9 cellular contexts compared by ENCODE assay signal in genomic region chr11:72969894-72970335, GRCh38.
DNase-seq lines count a peak whose midpoint lies in the region; ATAC-seq and TF ChIP-seq lines count a peak whose summit lies in the region.
"Had no signal": no experiment of that assay in that cellular context is flagged by ENCODE, and none has a peak within 500 bp of the region (broad histone marks: within the 10 kb centered on the region; RNA-seq: fewer than 3 reads in every experiment).

No MANE protein-coding gene starts in this region.

- no peaks in the 10 kb centered on the region for H4K20me1 ChIP-seq in BLaER1 treated with 17β-estradiol and CSF1 and Interleukin-3, amounts not matched to agents 10 nM and 100 nM
- no peaks in the 10 kb centered on the region for H4K20me1 ChIP-seq in mammary epithelial cell (ENCODE audit: insufficient read depth, low read length)

- H3K4me2 ChIP-seq in BLaER1 treated with 17β-estradiol and CSF1 and Interleukin-3, amounts not matched to agents 10 nM and 100 nM = peak overlapping the region in 7 of 11 experiments; percentile 22 to 88 (median 61); a peak in 12 of 22 replicates
- no peak overlapping the region for H3K4me2 ChIP-seq in mammary epithelial cell (ENCODE audit: insufficient read depth, low read depth, low read length)

- H2AFZ ChIP-seq in mammary epithelial cell (ENCODE audit: low read depth, low read length) = no peak overlapping the region

- H3K9me3 ChIP-seq in BLaER1 treated with 17β-estradiol and CSF1 and Interleukin-3, amounts not matched to agents 10 nM and 100 nM (replicated peaks in 1 of 11) = peaks cover 16 to 58% (median 30%) of the 10 kb centered on the region in 11 experiments; a peak in 21 of 22 replicates
- H3K9me3 ChIP-seq in mammary epithelial cell (replicated peaks; ENCODE audit: insufficient read depth, low read length) = no peaks in the 10 kb centered on the region
- H3K9me3 ChIP-seq in vagina = no peaks in the 10 kb centered on the region
- no peaks in the 10 kb centered on the region for H3K9me3 ChIP-seq in esophagus squamous epithelium

- DNase-seq in HT1080 (ENCODE audit: low read depth) (peak; percentile 74), mammary epithelial cell (peak; percentile 76), vagina (ENCODE audit: extremely low spot score in 2 of 2) (no peak), UCSD-AML1 (lab: John Stamatoyannopoulos, UW; ENCODE audit: unreplicated experiment) (no peak), esophagus squamous epithelium (lab: John Stamatoyannopoulos, UW) (no peak)
- DNase-seq in NK-92 treated with Interleukin-12 subunit alpha and Interleukin-12 subunit beta, amount 100 ng/mL, for 24 hours (lab: John Stamatoyannopoulos, UW) = no peak

- peaks cover 0 to 89% (median 39%) of the 10 kb centered on the region in 10 experiments; a peak in 16 of 20 replicates for H3K4me1 ChIP-seq in BLaER1 treated with 17β-estradiol and CSF1 and Interleukin-3, amounts not matched to agents 10 nM and 100 nM
- H3K4me1 ChIP-seq in mammary epithelial cell (ENCODE audit: insufficient read depth, low read length) = peaks cover 7% of the 10 kb centered on the region
- no peaks in the 10 kb centered on the region for H3K4me1 ChIP-seq in vagina
- H3K4me1 ChIP-seq in esophagus squamous epithelium = no peaks in the 10 kb centered on the region

- intact Hi-C loops in mammary epithelial cell (cut with micrococcal nuclease) (loop anchor here (5.0 kb wide), 1 partner anchor 172 kb away; the partner anchor contains the start of gene FCHSD2), vagina (cut with DNase I) (no loop called here), esophagus squamous epithelium (cut with DNase I) (no loop called here)

- peaks cover 49 to 86% (median 69%) of the 10 kb centered on the region in 11 experiments for H3K36me3 ChIP-seq in BLaER1 treated with 17β-estradiol and CSF1 and Interleukin-3, amounts not matched to agents 10 nM and 100 nM
- H3K36me3 ChIP-seq in mammary epithelial cell (ENCODE audit: insufficient read depth, low read length) = no peaks in the 10 kb centered on the region
- H3K36me3 ChIP-seq in vagina = no peaks in the 10 kb centered on the region
- peaks cover 0 to 18% (median 0%) of the 10 kb centered on the region in 3 donors for H3K36me3 ChIP-seq in esophagus squamous epithelium

- BruUV-seq in mammary epithelial cell (replicated peaks; lab: Mats Ljungman, UMichigan) = no TSS peak

- no peak overlapping the region for H3K4me3 ChIP-seq in BLaER1 treated with 17β-estradiol and CSF1 and Interleukin-3, amounts not matched to agents 10 nM and 100 nM
- H3K4me3 ChIP-seq in mammary epithelial cell (replicated peaks in 1 of 3; ENCODE audit: insufficient read depth in 1 of 3, low read depth in 2 of 3, low read length in 3 of 3) (no peak overlapping the region), vagina (no peak overlapping the region), esophagus squamous epithelium (no peak overlapping the region)

- H3K27ac ChIP-seq in BLaER1 treated with 17β-estradiol and CSF1 and Interleukin-3, amounts not matched to agents 10 nM and 100 nM = peak overlapping the region in 9 of 11 experiments; percentile 34 to 100 (median 91); a peak in 18 of 22 replicates
- H3K27ac ChIP-seq in mammary epithelial cell (ENCODE audit: insufficient read depth, low read depth, low read length) (no peak overlapping the region), vagina (no peak overlapping the region), esophagus squamous epithelium (no peak overlapping the region)
- H3K27ac ChIP-seq: foreskin keratinocyte had no signal

- CTCF ChIA-PET in mammary epithelial cell (lab: Charles Lee; ENCODE audit: low non-redundant PET) = no interaction called here

- H3K9ac ChIP-seq in BLaER1 treated with 17β-estradiol and CSF1 and Interleukin-3, amounts not matched to agents 10 nM and 100 nM = peak overlapping the region in 6 of 11 experiments; percentile 24 to 79 (median 64); a peak in 11 of 22 replicates
- no peak overlapping the region for H3K9ac ChIP-seq in mammary epithelial cell (ENCODE audit: insufficient read depth, low read length)

- no peaks in the 10 kb centered on the region for H3K27me3 ChIP-seq in BLaER1 treated with 17β-estradiol and CSF1 and Interleukin-3, amounts not matched to agents 10 nM and 100 nM
- H3K27me3 ChIP-seq in mammary epithelial cell (ENCODE audit: insufficient read depth, low read length) (no peaks in the 10 kb centered on the region), vagina (no peaks in the 10 kb centered on the region), esophagus squamous epithelium (no peaks in the 10 kb centered on the region)
- H3K27me3 ChIP-seq: foreskin keratinocyte had no signal

- TF ChIP-seq POLR2A in vagina (IDR thresholded peaks at IDR 0.05) = no peak
- no peak for TF ChIP-seq POLR2A in esophagus squamous epithelium (IDR thresholded peaks at IDR 0.05)

- no peaks in the 10 kb centered on the region for H3K79me2 ChIP-seq in mammary epithelial cell (ENCODE audit: insufficient read depth, low read length)

- ATAC-seq in GM19455 (IDR thresholded peaks at IDR 0.05; ENCODE audit: unreplicated experiment) = peak; percentile 65
- ATAC-seq: foreskin keratinocyte had no signal

- in situ Hi-C loops in mammary epithelial cell (cut with MboI; ENCODE audit: low sequenced_read_pairs in 2 of 2) = no loop called here

- TF ChIP-seq CTCF in mammary epithelial cell (conservative IDR thresholded peaks at IDR 0.05 in 1 of 2, IDR thresholded peaks at IDR 0.05 in 1 of 2; ENCODE audit: extremely low read depth in 1 of 2, insufficient read depth in 1 of 2, low read depth in 1 of 2, low read length in 2 of 2) (no peak), vagina (IDR thresholded peaks at IDR 0.05) (no peak), esophagus squamous epithelium (IDR thresholded peaks at IDR 0.05) (no peak)

- dilution Hi-C loops in mammary epithelial cell (cut with HindIII; ENCODE audit: low sequenced_read_pairs) = no loop called here

Comparison
In these comparisons a context has a peak if more than half of its experiments do, and no peak if none do; other contexts are left out.
1. H3K27ac ChIP-seq: peak in BLaER1 treated with 17β-estradiol and CSF1 and Interleukin-3, amounts not matched to agents 10 nM and 100 nM (9 of 11); none in mammary epithelial cell (single experiment), vagina (single experiment) and esophagus squamous epithelium (0 of 4).
2. DNase-seq: peak in HT1080 (single experiment) and mammary epithelial cell (single experiment); none in NK-92 treated with Interleukin-12 subunit alpha and Interleukin-12 subunit beta, amount 100 ng/mL, for 24 hours (single experiment), vagina (0 of 2), UCSD-AML1 (single experiment) and esophagus squamous epithelium (single experiment).